ENCODE assay signal across 14 cellular contexts in the genomic region with DNA sequence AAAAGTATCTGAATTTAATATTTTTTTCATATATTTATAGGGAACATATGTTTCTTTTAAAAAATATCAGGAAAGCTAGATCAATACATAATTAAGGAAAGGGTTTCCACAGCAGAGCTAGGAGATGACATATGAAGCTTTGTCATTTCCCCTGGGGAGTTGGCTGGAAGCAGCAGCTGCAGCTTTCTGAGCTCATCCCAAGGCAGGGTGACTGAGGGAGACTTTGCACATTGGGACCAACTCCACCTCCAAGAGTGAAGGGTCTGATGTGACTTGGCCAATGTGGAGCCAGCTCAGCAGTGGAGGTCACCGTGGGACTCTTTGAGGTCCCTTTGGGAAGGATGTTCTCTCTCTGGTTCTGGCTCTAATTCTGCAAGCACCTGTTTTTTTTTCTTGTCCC.
"Had no signal": no experiment of that assay in that cellular context is flagged by ENCODE, and none has a peak within 500 bp of the region (broad histone marks: within the 10 kb centered on the region; RNA-seq: fewer than 3 reads in every experiment).

No MANE protein-coding gene starts in this region.

- H3K9me3 Mint-ChIP-seq: activated B cell treated with CpG ODN at 0.5 μM for 24 hours; activated CD4-positive, alpha-beta memory T cell treated with anti-CD3 and anti-CD28 coated beads, Interleukin-2, amount 10 ng/mL, durations not matched to agents 7 days and 5 days; nephron progenitor cell had no signal

- H3K27ac Mint-ChIP-seq: activated B cell treated with CpG ODN at 0.5 μM for 24 hours; activated CD4-positive, alpha-beta memory T cell treated with anti-CD3 and anti-CD28 coated beads, Interleukin-2, amount 10 ng/mL, durations not matched to agents 7 days and 5 days; activated CD8-positive, alpha-beta memory T cell treated with anti-CD3 and anti-CD28 coated beads, Interleukin-2, amount 10 ng/mL, durations not matched to agents 7 days and 5 days; activated naive CD8-positive, alpha-beta T cell; mesothelial cell of epicardium; nephron progenitor cell had no signal

- DNase-seq: activated B cell treated with CpG ODN at 0.5 μM for 24 hours; activated CD4-positive, alpha-beta memory T cell treated with anti-CD3 and anti-CD28 coated beads, Interleukin-2, amount 10 ng/mL, durations not matched to agents 7 days and 5 days; activated CD4-positive, alpha-beta T cell treated with anti-CD3 and anti-CD28 coated beads for 48 hours; activated CD8-positive, alpha-beta memory T cell treated with anti-CD3 and anti-CD28 coated beads, Interleukin-2, amount 10 ng/mL, durations not matched to agents 7 days and 5 days; dermis blood vessel endothelial cell; effector memory CD4-positive, alpha-beta T cell; left colon; nephron progenitor cell; nucleus accumbens; stimulated activated CD8-positive, alpha-beta memory T cell treated with anti-CD3 and anti-CD28 coated beads, Interleukin-4, amount 100 ng/mL, for 48 hours; stimulated activated naive CD4-positive, alpha-beta T cell treated with Interleukin-2 at 50 U/mL for 16 hours; thyroid gland had no signal

- H3K27me3 Mint-ChIP-seq: activated B cell treated with CpG ODN at 0.5 μM for 24 hours; activated CD4-positive, alpha-beta memory T cell treated with anti-CD3 and anti-CD28 coated beads, Interleukin-2, amount 10 ng/mL, durations not matched to agents 7 days and 5 days; activated CD8-positive, alpha-beta memory T cell treated with anti-CD3 and anti-CD28 coated beads, Interleukin-2, amount 10 ng/mL, durations not matched to agents 7 days and 5 days had no signal

- H3K4me1 Mint-ChIP-seq: activated B cell treated with CpG ODN at 0.5 μM for 24 hours; activated CD4-positive, alpha-beta memory T cell treated with anti-CD3 and anti-CD28 coated beads, Interleukin-2, amount 10 ng/mL, durations not matched to agents 7 days and 5 days; activated CD8-positive, alpha-beta memory T cell treated with anti-CD3 and anti-CD28 coated beads, Interleukin-2, amount 10 ng/mL, durations not matched to agents 7 days and 5 days; mesothelial cell of epicardium; nephron progenitor cell had no signal

- H3K4me3 Mint-ChIP-seq: activated B cell treated with CpG ODN at 0.5 μM for 24 hours; activated CD4-positive, alpha-beta memory T cell treated with anti-CD3 and anti-CD28 coated beads, Interleukin-2, amount 10 ng/mL, durations not matched to agents 7 days and 5 days; activated CD8-positive, alpha-beta memory T cell treated with anti-CD3 and anti-CD28 coated beads, Interleukin-2, amount 10 ng/mL, durations not matched to agents 7 days and 5 days; activated naive CD8-positive, alpha-beta T cell; mesothelial cell of epicardium; nephron progenitor cell had no signal

- ATAC-seq: activated CD8-positive, alpha-beta memory T cell treated with anti-CD3 and anti-CD28 coated beads, Interleukin-2, amount 10 ng/mL, durations not matched to agents 7 days and 5 days; left colon had no signal

- H3K36me3 Mint-ChIP-seq: activated CD8-positive, alpha-beta memory T cell treated with anti-CD3 and anti-CD28 coated beads, Interleukin-2, amount 10 ng/mL, durations not matched to agents 7 days and 5 days; activated naive CD8-positive, alpha-beta T cell; mesothelial cell of epicardium had no signal
